ENCODE assay signal across 1 cellular context in the genomic region with DNA sequence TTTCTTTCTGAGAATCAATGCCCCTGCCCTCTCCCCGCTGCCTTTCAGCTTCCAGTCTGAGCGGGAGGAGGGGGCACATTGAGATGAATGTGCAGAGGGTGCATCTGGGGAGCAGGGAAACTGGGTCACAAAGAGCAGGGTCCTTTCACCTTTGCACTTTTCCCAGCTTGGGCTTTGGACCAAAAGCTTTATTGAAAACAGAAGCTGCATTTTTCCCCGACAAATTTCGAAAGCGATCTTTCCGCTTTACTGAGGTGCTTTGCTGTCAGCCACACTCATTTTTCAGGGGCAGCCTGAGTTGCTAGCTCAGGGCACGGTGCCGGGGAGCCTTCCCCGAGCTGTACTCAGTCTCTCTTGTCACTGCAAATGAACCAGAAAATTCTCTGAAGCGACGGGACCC.
TF ChIP-seq lines count a peak whose summit lies in the region.

No MANE protein-coding gene starts in this region.

TF ChIP-seq in HepG2, 621 proteins besides CTCF, POLR2A, EP300 and RAD21 (continued from another document):
- no peak for TF ChIP-seq NONO (IDR thresholded peaks at IDR 0.05)
- TF ChIP-seq NONO (CRISPR knock-in tag; conservative IDR thresholded peaks at IDR 0.05), result no peak
- TF ChIP-seq TEAD3 (CRISPR knock-in tag; optimal IDR thresholded peaks at IDR 0.05; ENCODE audit: borderline replicate concordance), result peak; percentile 59
- TF ChIP-seq TGIF2 (CRISPR knock-in tag; IDR thresholded peaks at IDR 0.05), result no peak
- TF ChIP-seq NCOR1 (IDR thresholded peaks at IDR 0.05; ENCODE audit: borderline replicate concordance, low read length), result peak; percentile 23; the same call in 1 of the 2 replicates
- no peak for TF ChIP-seq MXD1 (CRISPR knock-in tag; IDR thresholded peaks at IDR 0.05)
- TF ChIP-seq RFXAP (CRISPR knock-in tag; IDR thresholded peaks at IDR 0.05; ENCODE audit: borderline replicate concordance), result no peak
- TF ChIP-seq RXRB (CRISPR knock-in tag; IDR thresholded peaks at IDR 0.05; ENCODE audit: borderline replicate concordance), result 0 out of 2 replicates have a peak, but pooled peaks have one; percentile 25
- TF ChIP-seq PATZ1 (CRISPR knock-in tag; IDR thresholded peaks at IDR 0.05), result 0 out of 2 replicates have a peak, but pooled peaks have one; percentile 24
- TF ChIP-seq, protein P1, sequence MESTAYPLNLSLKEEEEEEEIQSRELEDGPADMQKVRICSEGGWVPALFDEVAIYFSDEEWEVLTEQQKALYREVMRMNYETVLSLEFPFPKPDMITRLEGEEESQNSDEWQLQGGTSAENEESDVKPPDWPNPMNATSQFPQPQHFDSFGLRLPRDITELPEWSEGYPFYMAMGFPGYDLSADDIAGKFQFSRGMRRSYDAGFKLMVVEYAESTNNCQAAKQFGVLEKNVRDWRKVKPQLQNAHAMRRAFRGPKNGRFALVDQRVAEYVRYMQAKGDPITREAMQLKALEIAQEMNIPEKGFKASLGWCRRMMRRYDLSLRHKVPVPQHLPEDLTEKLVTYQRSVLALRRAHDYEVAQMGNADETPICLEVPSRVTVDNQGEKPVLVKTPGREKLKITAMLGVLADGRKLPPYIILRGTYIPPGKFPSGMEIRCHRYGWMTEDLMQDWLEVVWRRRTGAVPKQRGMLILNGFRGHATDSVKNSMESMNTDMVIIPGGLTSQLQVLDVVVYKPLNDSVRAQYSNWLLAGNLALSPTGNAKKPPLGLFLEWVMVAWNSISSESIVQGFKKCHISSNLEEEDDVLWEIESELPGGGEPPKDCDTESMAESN (CRISPR knock-in tag; conservative IDR thresholded peaks at IDR 0.05), result no peak
- TF ChIP-seq AHDC1 (CRISPR knock-in tag; IDR thresholded peaks at IDR 0.05; ENCODE audit: borderline replicate concordance), result peak; percentile 70; the same call in 1 of the 2 replicates
- no peak for TF ChIP-seq ZNF577 (CRISPR knock-in tag; IDR thresholded peaks at IDR 0.05; ENCODE audit: borderline replicate concordance, low read depth)
- no peak for TF ChIP-seq HCFC1 (IDR thresholded peaks at IDR 0.05; ENCODE audit: low read depth, low read length)
- peak; percentile 81 for TF ChIP-seq HNF4A (CRISPR knock-in tag; IDR thresholded peaks at IDR 0.05)
- 0 out of 2 replicates have a peak, but pooled peaks have one; percentile 42 for TF ChIP-seq KDM3A (CRISPR knock-in tag; IDR thresholded peaks at IDR 0.05; ENCODE audit: low read depth)
- TF ChIP-seq, protein P2, sequence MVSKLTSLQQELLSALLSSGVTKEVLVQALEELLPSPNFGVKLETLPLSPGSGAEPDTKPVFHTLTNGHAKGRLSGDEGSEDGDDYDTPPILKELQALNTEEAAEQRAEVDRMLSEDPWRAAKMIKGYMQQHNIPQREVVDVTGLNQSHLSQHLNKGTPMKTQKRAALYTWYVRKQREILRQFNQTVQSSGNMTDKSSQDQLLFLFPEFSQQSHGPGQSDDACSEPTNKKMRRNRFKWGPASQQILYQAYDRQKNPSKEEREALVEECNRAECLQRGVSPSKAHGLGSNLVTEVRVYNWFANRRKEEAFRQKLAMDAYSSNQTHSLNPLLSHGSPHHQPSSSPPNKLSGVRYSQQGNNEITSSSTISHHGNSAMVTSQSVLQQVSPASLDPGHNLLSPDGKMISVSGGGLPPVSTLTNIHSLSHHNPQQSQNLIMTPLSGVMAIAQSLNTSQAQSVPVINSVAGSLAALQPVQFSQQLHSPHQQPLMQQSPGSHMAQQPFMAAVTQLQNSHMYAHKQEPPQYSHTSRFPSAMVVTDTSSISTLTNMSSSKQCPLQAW (CRISPR knock-in tag; IDR thresholded peaks at IDR 0.05), result 0 out of 2 replicates have a peak, but pooled peaks have one; percentile 42
- TF ChIP-seq ZNF740 (CRISPR knock-in tag; IDR thresholded peaks at IDR 0.05), result no peak
- TF ChIP-seq ZMYM2 (CRISPR knock-in tag; IDR thresholded peaks at IDR 0.05), result peak; percentile 78
- TF ChIP-seq RFX5 (IDR thresholded peaks at IDR 0.05; ENCODE audit: low read depth, low read length), result no peak
- TF ChIP-seq, protein P3, sequence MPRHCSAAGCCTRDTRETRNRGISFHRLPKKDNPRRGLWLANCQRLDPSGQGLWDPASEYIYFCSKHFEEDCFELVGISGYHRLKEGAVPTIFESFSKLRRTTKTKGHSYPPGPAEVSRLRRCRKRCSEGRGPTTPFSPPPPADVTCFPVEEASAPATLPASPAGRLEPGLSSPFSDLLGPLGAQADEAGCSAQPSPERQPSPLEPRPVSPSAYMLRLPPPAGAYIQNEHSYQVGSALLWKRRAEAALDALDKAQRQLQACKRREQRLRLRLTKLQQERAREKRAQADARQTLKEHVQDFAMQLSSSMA (CRISPR knock-in tag; IDR thresholded peaks at IDR 0.05), result no peak
- TF ChIP-seq SMAD1 (CRISPR knock-in tag; IDR thresholded peaks at IDR 0.05; ENCODE audit: borderline replicate concordance, low read depth), result no peak
- no peak for TF ChIP-seq TOE1 (CRISPR knock-in tag; IDR thresholded peaks at IDR 0.05)
- no peak for TF ChIP-seq KDM6A (CRISPR knock-in tag; IDR thresholded peaks at IDR 0.05; ENCODE audit: low read depth)
- TF ChIP-seq ZNF782 (CRISPR knock-in tag; IDR thresholded peaks at IDR 0.05; ENCODE audit: borderline replicate concordance), result no peak
- TF ChIP-seq BCL6 (CRISPR knock-in tag; IDR thresholded peaks at IDR 0.05), result peak; percentile 21; the same call in 1 of the 2 replicates
TF ChIP-seq in HepG2: peak in this region for 32.
